1 cellular context compared by ENCODE assay signal in the genomic region with DNA sequence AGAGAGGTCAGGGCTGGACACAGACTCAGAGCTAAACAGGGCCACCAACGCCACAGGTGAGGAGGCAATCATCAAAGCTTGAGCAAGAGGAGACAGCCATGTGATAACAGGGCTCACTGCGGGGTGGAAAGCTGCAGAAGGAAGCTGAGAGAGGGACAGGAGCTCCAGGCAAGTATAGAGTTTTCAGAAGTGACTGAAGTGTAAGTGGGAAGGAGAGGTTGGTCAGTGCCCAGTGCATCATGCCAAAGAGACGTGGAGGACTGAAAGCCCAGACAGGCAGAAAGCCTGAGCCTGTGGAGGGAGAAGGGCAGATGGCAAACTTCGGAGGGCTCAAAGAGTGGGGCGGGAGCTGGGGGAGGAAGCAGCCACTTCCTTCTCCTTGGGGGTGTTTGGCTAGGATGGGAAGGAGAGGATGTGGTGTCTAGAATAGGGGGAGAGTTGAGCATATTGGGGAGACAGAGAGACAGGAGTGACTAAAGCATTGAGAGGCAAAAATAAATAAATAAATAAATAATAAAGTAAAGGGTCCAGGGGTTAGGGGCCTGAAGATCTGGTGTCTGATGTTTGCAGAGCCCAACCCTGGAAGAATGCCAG.
TF ChIP-seq lines count a peak whose summit lies in the region.

No MANE protein-coding gene starts in this region.

TF ChIP-seq in HepG2, 621 proteins besides CTCF, POLR2A, EP300 and RAD21 (continues in another document):
- TF ChIP-seq ZBTB1 (CRISPR knock-in tag; IDR thresholded peaks at IDR 0.05; ENCODE audit: borderline replicate concordance): no peak
- TF ChIP-seq, protein P1, sequence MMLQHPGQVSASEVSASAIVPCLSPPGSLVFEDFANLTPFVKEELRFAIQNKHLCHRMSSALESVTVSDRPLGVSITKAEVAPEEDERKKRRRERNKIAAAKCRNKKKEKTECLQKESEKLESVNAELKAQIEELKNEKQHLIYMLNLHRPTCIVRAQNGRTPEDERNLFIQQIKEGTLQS (CRISPR knock-in tag; IDR thresholded peaks at IDR 0.05): no peak
- TF ChIP-seq, protein P2, sequence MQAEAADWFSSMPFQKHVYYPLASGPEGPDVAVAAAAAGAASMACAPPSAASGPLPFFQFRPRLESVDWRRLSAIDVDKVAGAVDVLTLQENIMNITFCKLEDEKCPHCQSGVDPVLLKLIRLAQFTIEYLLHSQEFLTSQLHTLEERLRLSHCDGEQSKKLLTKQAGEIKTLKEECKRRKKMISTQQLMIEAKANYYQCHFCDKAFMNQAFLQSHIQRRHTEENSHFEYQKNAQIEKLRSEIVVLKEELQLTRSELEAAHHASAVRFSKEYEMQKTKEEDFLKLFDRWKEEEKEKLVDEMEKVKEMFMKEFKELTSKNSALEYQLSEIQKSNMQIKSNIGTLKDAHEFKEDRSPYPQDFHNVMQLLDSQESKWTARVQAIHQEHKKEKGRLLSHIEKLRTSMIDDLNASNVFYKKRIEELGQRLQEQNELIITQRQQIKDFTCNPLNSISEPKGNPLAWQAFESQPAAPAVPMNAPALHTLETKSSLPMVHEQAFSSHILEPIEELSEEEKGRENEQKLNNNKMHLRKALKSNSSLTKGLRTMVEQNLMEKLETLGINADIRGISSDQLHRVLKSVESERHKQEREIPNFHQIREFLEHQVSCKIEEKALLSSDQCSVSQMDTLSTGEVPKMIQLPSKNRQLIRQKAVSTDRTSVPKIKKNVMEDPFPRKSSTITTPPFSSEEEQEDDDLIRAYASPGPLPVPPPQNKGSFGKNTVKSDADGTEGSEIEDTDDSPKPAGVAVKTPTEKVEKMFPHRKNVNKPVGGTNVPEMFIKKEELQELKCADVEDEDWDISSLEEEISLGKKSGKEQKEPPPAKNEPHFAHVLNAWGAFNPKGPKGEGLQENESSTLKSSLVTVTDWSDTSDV (CRISPR knock-in tag; IDR thresholded peaks at IDR 0.05): no peak
- no peak for TF ChIP-seq EEA1 (CRISPR knock-in tag; IDR thresholded peaks at IDR 0.05; ENCODE audit: borderline replicate concordance)
- no peak for TF ChIP-seq MEIS1 (CRISPR knock-in tag; IDR thresholded peaks at IDR 0.05; ENCODE audit: borderline replicate concordance)
- no peak for TF ChIP-seq RNF2 (conservative IDR thresholded peaks at IDR 0.05; ENCODE audit: low read depth)
- no peak for TF ChIP-seq MIXL1 (CRISPR knock-in tag; IDR thresholded peaks at IDR 0.05)
- no peak for TF ChIP-seq SP1 (IDR thresholded peaks at IDR 0.05)
- TF ChIP-seq SP1 (CRISPR knock-in tag; IDR thresholded peaks at IDR 0.05): no peak
- no peak for TF ChIP-seq RBM39 (IDR thresholded peaks at IDR 0.05; ENCODE audit: low read depth, low read length, poor library complexity, severe bottlenecking)
- TF ChIP-seq ZNF432 (CRISPR knock-in tag; IDR thresholded peaks at IDR 0.05; ENCODE audit: borderline replicate concordance): no peak
- no peak for TF ChIP-seq RELA (CRISPR knock-in tag; IDR thresholded peaks at IDR 0.05)
- TF ChIP-seq CBFB (CRISPR knock-in tag; IDR thresholded peaks at IDR 0.05): no peak
- peak; percentile 4; the same call in 1 of the 2 replicates for TF ChIP-seq CEBPB (IDR thresholded peaks at IDR 0.05; ENCODE audit: borderline replicate concordance, low read depth, low read length)
- no peak for TF ChIP-seq DPF2 (CRISPR knock-in tag; IDR thresholded peaks at IDR 0.05; ENCODE audit: borderline replicate concordance, low read depth)
- TF ChIP-seq ZFP36L2 (CRISPR knock-in tag; IDR thresholded peaks at IDR 0.05): no peak
- TF ChIP-seq HOXA3 (CRISPR knock-in tag; IDR thresholded peaks at IDR 0.05): no peak
- no peak for TF ChIP-seq SMAD3 (CRISPR knock-in tag; IDR thresholded peaks at IDR 0.05)
- no peak for TF ChIP-seq ZFP41 (CRISPR knock-in tag; IDR thresholded peaks at IDR 0.05; ENCODE audit: borderline replicate concordance)
- TF ChIP-seq ZNF780A (CRISPR knock-in tag; IDR thresholded peaks at IDR 0.05): 0 out of 2 replicates have a peak, but pooled peaks have one; percentile 53
- no peak for TF ChIP-seq PBX3 (CRISPR knock-in tag; IDR thresholded peaks at IDR 0.05; ENCODE audit: borderline replicate concordance)
- no peak for TF ChIP-seq NFIB (CRISPR knock-in tag; IDR thresholded peaks at IDR 0.05; ENCODE audit: borderline replicate concordance)
- TF ChIP-seq ZNF598 (CRISPR knock-in tag; IDR thresholded peaks at IDR 0.05; ENCODE audit: borderline replicate concordance): no peak
- TF ChIP-seq HDAC1 (CRISPR knock-in tag; IDR thresholded peaks at IDR 0.05): no peak
- no peak for TF ChIP-seq ZFP90 (CRISPR knock-in tag; IDR thresholded peaks at IDR 0.05; ENCODE audit: borderline replicate concordance)
- TF ChIP-seq, protein P3, sequence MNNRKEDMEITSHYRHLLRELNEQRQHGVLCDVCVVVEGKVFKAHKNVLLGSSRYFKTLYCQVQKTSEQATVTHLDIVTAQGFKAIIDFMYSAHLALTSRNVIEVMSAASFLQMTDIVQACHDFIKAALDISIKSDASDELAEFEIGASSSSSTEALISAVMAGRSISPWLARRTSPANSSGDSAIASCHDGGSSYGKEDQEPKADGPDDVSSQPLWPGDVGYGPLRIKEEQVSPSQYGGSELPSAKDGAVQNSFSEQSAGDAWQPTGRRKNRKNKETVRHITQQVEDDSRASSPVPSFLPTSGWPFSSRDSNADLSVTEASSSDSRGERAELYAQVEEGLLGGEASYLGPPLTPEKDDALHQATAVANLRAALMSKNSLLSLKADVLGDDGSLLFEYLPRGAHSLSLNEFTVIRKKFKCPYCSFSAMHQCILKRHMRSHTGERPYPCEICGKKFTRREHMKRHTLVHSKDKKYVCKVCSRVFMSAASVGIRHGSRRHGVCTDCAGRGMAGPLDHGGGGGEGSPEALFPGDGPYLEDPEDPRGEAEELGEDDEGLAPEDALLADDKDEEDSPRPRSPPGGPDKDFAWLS (CRISPR knock-in tag; IDR thresholded peaks at IDR 0.05; ENCODE audit: borderline replicate concordance): no peak
- no peak for TF ChIP-seq ONECUT2 (CRISPR knock-in tag; IDR thresholded peaks at IDR 0.05)
- no peak for TF ChIP-seq ZNF776 (CRISPR knock-in tag; IDR thresholded peaks at IDR 0.05)
- TF ChIP-seq SAP130 (CRISPR knock-in tag; IDR thresholded peaks at IDR 0.05; ENCODE audit: low read depth): peak; percentile 68
- no peak for TF ChIP-seq ZNF407 (CRISPR knock-in tag; IDR thresholded peaks at IDR 0.05; ENCODE audit: not compliant biosample characterization)
- TF ChIP-seq AGO2 (optimal IDR thresholded peaks at IDR 0.05; ENCODE audit: low read depth, low read length): no peak
- TF ChIP-seq HDAC6 (IDR thresholded peaks at IDR 0.05; ENCODE audit: low read depth, low read length): no peak
- TF ChIP-seq ZNF143 (CRISPR knock-in tag; IDR thresholded peaks at IDR 0.05): no peak
- no peak for TF ChIP-seq DBP (CRISPR knock-in tag; IDR thresholded peaks at IDR 0.05; ENCODE audit: not compliant biosample characterization)
- no peak for TF ChIP-seq SOX5 (CRISPR knock-in tag; IDR thresholded peaks at IDR 0.05; ENCODE audit: borderline replicate concordance)
- TF ChIP-seq ZNF333 (CRISPR knock-in tag; IDR thresholded peaks at IDR 0.05; ENCODE audit: borderline replicate concordance): no peak
- TF ChIP-seq SALL1 (CRISPR knock-in tag; IDR thresholded peaks at IDR 0.05): no peak
- TF ChIP-seq ZNF569 (CRISPR knock-in tag; IDR thresholded peaks at IDR 0.05; ENCODE audit: borderline replicate concordance): no peak
- TF ChIP-seq, protein P4, sequence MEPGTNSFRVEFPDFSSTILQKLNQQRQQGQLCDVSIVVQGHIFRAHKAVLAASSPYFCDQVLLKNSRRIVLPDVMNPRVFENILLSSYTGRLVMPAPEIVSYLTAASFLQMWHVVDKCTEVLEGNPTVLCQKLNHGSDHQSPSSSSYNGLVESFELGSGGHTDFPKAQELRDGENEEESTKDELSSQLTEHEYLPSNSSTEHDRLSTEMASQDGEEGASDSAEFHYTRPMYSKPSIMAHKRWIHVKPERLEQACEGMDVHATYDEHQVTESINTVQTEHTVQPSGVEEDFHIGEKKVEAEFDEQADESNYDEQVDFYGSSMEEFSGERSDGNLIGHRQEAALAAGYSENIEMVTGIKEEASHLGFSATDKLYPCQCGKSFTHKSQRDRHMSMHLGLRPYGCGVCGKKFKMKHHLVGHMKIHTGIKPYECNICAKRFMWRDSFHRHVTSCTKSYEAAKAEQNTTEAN (CRISPR knock-in tag; conservative IDR thresholded peaks at IDR 0.05): no peak
- no peak for TF ChIP-seq FOSL1 (CRISPR knock-in tag; IDR thresholded peaks at IDR 0.05; ENCODE audit: borderline replicate concordance)
- TF ChIP-seq ETS1 (CRISPR knock-in tag; IDR thresholded peaks at IDR 0.05): no peak
- TF ChIP-seq, protein P5, sequence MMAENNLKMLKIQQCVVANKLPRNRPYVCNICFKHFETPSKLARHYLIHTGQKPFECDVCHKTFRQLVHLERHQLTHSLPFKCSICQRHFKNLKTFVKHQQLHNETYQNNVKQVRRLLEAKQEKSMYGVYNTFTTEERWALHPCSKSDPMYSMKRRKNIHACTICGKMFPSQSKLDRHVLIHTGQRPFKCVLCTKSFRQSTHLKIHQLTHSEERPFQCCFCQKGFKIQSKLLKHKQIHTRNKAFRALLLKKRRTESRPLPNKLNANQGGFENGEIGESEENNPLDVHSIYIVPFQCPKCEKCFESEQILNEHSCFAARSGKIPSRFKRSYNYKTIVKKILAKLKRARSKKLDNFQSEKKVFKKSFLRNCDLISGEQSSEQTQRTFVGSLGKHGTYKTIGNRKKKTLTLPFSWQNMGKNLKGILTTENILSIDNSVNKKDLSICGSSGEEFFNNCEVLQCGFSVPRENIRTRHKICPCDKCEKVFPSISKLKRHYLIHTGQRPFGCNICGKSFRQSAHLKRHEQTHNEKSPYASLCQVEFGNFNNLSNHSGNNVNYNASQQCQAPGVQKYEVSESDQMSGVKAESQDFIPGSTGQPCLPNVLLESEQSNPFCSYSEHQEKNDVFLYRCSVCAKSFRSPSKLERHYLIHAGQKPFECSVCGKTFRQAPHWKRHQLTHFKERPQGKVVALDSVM (CRISPR knock-in tag; IDR thresholded peaks at IDR 0.05): no peak
